ENCODE assay signal across 19 cellular contexts in genomic region chr3:194976049-194976451, GRCh38.
A peak's percentile ranks its signal among the peaks of the same experiment; 100 is the strongest.
DNase-seq lines count a peak whose midpoint lies in the region; ATAC-seq, FAIRE-seq and TF ChIP-seq lines count a peak whose summit lies in the region.
"Had no signal": no experiment of that assay in that cellular context is flagged by ENCODE, and none has a peak within 500 bp of the region (broad histone marks: within the 10 kb centered on the region; RNA-seq: fewer than 3 reads in every experiment).

No MANE protein-coding gene starts in this region.

- no peaks in the 10 kb centered on the region for H4K20me1 ChIP-seq in mammary epithelial cell (ENCODE audit: insufficient read depth, low read length)

- H3K36me3 Mint-ChIP-seq in MCF 10A (ENCODE audit: insufficient read depth, unreplicated experiment) (no peaks in the 10 kb centered on the region), T-cell (no peaks in the 10 kb centered on the region)
- H3K36me3 Mint-ChIP-seq: naive thymus-derived CD8-positive, alpha-beta T cell had no signal

- no peaks in the 10 kb centered on the region for H3K9me3 Mint-ChIP-seq in MCF 10A (ENCODE audit: unreplicated experiment)
- H3K9me3 Mint-ChIP-seq in T-cell: no peaks in the 10 kb centered on the region
- H3K9me3 Mint-ChIP-seq: CD14-positive monocyte had no signal

- CTCF ChIA-PET in MCF 10A (lab: Yijun Ruan, JAX) (interaction anchor here (0.5 to 1.7 kb wide), 3 partner anchors 105 to 294 kb away, joined by 3 to 5 read pairs (median 5); no protein-coding TSS in a partner anchor), mammary epithelial cell (lab: Charles Lee; ENCODE audit: low non-redundant PET) (no interaction called here), T-cell (lab: Charles Lee) (no interaction called here)

- no TSS peak for BruUV-seq in MCF 10A (replicated peaks; lab: Mats Ljungman, UMichigan)
- BruUV-seq in mammary epithelial cell (replicated peaks; lab: Mats Ljungman, UMichigan): no TSS peak

- dilution Hi-C loops in mammary epithelial cell (cut with HindIII; ENCODE audit: low sequenced_read_pairs): no loop called here

- H3K27me3 ChIP-seq in mammary epithelial cell (ENCODE audit: insufficient read depth, low read length): peaks cover 4% of the 10 kb centered on the region
- no peaks in the 10 kb centered on the region for H3K27me3 ChIP-seq in tibial artery

- no peaks in the 10 kb centered on the region for H3K79me2 ChIP-seq in mammary epithelial cell (ENCODE audit: insufficient read depth, low read length)

- H3K27me3 Mint-ChIP-seq in MCF 10A (ENCODE audit: insufficient read depth, unreplicated experiment) (peaks cover 52% of the 10 kb centered on the region), T-cell (peaks cover 14 to 22% of the 10 kb centered on the region in 2 donors)

- WGBS in mammary epithelial cell (ENCODE audit: low coverage, missing lambda C conversion rate): 100% methylated on average over 2 of the region's 5 CpGs

- ATAC-seq in left lobe of liver (peak; percentile 89), HG03095 (IDR thresholded peaks at IDR 0.05; ENCODE audit: unreplicated experiment) (no peak), T-cell (replicated peaks in 1 of 4) (no peak)
- ATAC-seq: A549; naive thymus-derived CD8-positive, alpha-beta T cell had no signal

- H3K4me1 ChIP-seq in mammary epithelial cell (ENCODE audit: insufficient read depth, low read length) (no peaks in the 10 kb centered on the region), tibial artery (peaks cover 0 to 42% (median 20%) of the 10 kb centered on the region in 4 donors)
- H3K4me1 ChIP-seq: A549 had no signal

- no peak overlapping the region for H2AFZ ChIP-seq in mammary epithelial cell (ENCODE audit: low read depth, low read length)

- no peaks in the 10 kb centered on the region for H3K4me1 Mint-ChIP-seq in MCF 10A (ENCODE audit: insufficient read depth, unreplicated experiment)
- no peaks in the 10 kb centered on the region for H3K4me1 Mint-ChIP-seq in T-cell

- DNase-seq in MCF 10A (ENCODE audit: unreplicated experiment): peak; percentile 74
- DNase-seq in mammary epithelial cell: no peak
- DNase-seq in NCI-H345 (lab: John Stamatoyannopoulos, UW): peak; percentile 55
- DNase-seq in left lobe of liver (ENCODE audit: low spot score): peak; percentile 85
- peak; percentile 32 to 85 for DNase-seq in tibial artery
- no peak for DNase-seq in frontal cortex (ENCODE audit: low spot score in 2 of 2)
- DNase-seq in T-cell: no peak
- DNase-seq: activated effector memory CD4-positive, alpha-beta T cell treated with Interleukin-2 at 50 U/mL for 16 hours; central memory CD4-positive, alpha-beta T cell; DMS53; mesenchymal stem cell; naive thymus-derived CD8-positive, alpha-beta T cell; NCI-H187 treated with DMSO at 0.1 percent for 48 hours; NCI-H524 treated with DMSO at 0.1 percent for 48 hours; posterior cingulate gyrus; T-helper 2 cell had no signal

- intact Hi-C loops in MCF 10A (cut with micrococcal nuclease) (no loop called here), mammary epithelial cell (cut with micrococcal nuclease) (no loop called here), tibial artery (cut with DNase I; ENCODE audit: low total_unique reads) (no loop called here)

- POLR2A ChIA-PET in MCF 10A (lab: Yijun Ruan, JAX) (interaction anchor here (0.7 kb wide), 2 partner anchors 20 to 731 kb away, joined by 3 read pairs; no protein-coding TSS in a partner anchor), T-cell (lab: Charles Lee) (no interaction called here)

- H3K27ac Mint-ChIP-seq in MCF 10A (ENCODE audit: low read depth, unreplicated experiment) (no peak overlapping the region), T-cell (no peak overlapping the region)
- H3K27ac Mint-ChIP-seq: naive thymus-derived CD8-positive, alpha-beta T cell had no signal

- H3K9ac ChIP-seq in mammary epithelial cell (ENCODE audit: insufficient read depth, low read length): no peak overlapping the region

- H3K27ac ChIP-seq in mammary epithelial cell (ENCODE audit: insufficient read depth, low read depth, low read length) (no peak overlapping the region), tibial artery (peak overlapping the region; percentile 48 to 55)
- H3K27ac ChIP-seq: A549 had no signal

- no peak for FAIRE-seq in frontal cortex (lab: Jason Lieb, UNC)
- FAIRE-seq: A549 had no signal

- in situ Hi-C loops in mammary epithelial cell (cut with MboI; ENCODE audit: low sequenced_read_pairs in 2 of 2): no loop called here

- H3K4me2 ChIP-seq in mammary epithelial cell (ENCODE audit: insufficient read depth, low read depth, low read length): no peak overlapping the region
- H3K4me2 ChIP-seq: A549 had no signal

- H3K9me3 ChIP-seq in mammary epithelial cell (replicated peaks; ENCODE audit: insufficient read depth, low read length) (no peaks in the 10 kb centered on the region), tibial artery (no peaks in the 10 kb centered on the region)
- H3K9me3 ChIP-seq: A549 had no signal

- H3K4me3 Mint-ChIP-seq in MCF 10A (ENCODE audit: unreplicated experiment): no peak overlapping the region
- H3K4me3 Mint-ChIP-seq in T-cell: no peak overlapping the region
- H3K4me3 Mint-ChIP-seq: CD14-positive monocyte; naive thymus-derived CD8-positive, alpha-beta T cell had no signal

- H3K36me3 ChIP-seq in mammary epithelial cell (ENCODE audit: insufficient read depth, low read length): no peaks in the 10 kb centered on the region
- no peaks in the 10 kb centered on the region for H3K36me3 ChIP-seq in tibial artery

- TF ChIP-seq CTCF in MCF 10A (IDR thresholded peaks at IDR 0.05; ENCODE audit: unreplicated experiment) (no peak), mammary epithelial cell (conservative IDR thresholded peaks at IDR 0.05 in 1 of 2, IDR thresholded peaks at IDR 0.05 in 1 of 2; ENCODE audit: extremely low read depth in 1 of 2, insufficient read depth in 1 of 2, low read depth in 1 of 2, low read length in 2 of 2) (no peak), tibial artery (IDR thresholded peaks at IDR 0.05) (no peak)

- H3K4me3 ChIP-seq in mammary epithelial cell (replicated peaks in 1 of 3; ENCODE audit: insufficient read depth in 1 of 3, low read depth in 2 of 3, low read length in 3 of 3) (no peak overlapping the region), tibial artery (no peak overlapping the region)
- H3K4me3 ChIP-seq: A549 had no signal

Comparison
In these comparisons a context has a peak if more than half of its experiments do, and no peak if none do; other contexts are left out.
1. DNase-seq: peak in MCF 10A (single experiment), NCI-H345 (single experiment), left lobe of liver (single experiment) and tibial artery (2 of 2); none in mammary epithelial cell (single experiment), frontal cortex (0 of 2) and T-cell (0 of 34).